In genomic region chr20:34179636-34180360, GRCh38 we compare ENCODE assay signal across 1 cellular context.
TF ChIP-seq lines count a peak whose summit lies in the region.

No MANE protein-coding gene starts in this region.

TF ChIP-seq in K562, 482 proteins besides CTCF, POLR2A, EP300 and RAD21 (continued from another document and continues in another):
- TF ChIP-seq RREB1 (CRISPR knock-in tag; IDR thresholded peaks at IDR 0.05) (no peak), ZBTB7A (IDR thresholded peaks at IDR 0.05; ENCODE audit: borderline replicate concordance, control insufficient read depth, low read depth, low read length) (no peak), ZNF253 (CRISPR knock-in tag; conservative IDR thresholded peaks at IDR 0.05) (no peak), TEAD2 (tag; IDR thresholded peaks at IDR 0.05) (no peak), CLOCK (CRISPR knock-in tag; IDR thresholded peaks at IDR 0.05; ENCODE audit: borderline replicate concordance) (no peak), TAF7 (tag; IDR thresholded peaks at IDR 0.05) (no peak), SREBF2 (CRISPR knock-in tag; IDR thresholded peaks at IDR 0.05) (no peak), POLR2B (IDR thresholded peaks at IDR 0.05; ENCODE audit: low read depth, partially characterized antibody) (no peak), CREBBP (IDR thresholded peaks at IDR 0.05; ENCODE audit: low read depth, low read length) (no peak), ZNF512 (tag; IDR thresholded peaks at IDR 0.05) (no peak), BRF2 (IDR thresholded peaks at IDR 0.05; ENCODE audit: borderline replicate concordance, insufficient read depth, insufficient read length) (no peak), TCFL5 (CRISPR knock-in tag; conservative IDR thresholded peaks at IDR 0.05) (no peak), ZNF740 (CRISPR knock-in tag; IDR thresholded peaks at IDR 0.05) (no peak), ZNF740 (tag; IDR thresholded peaks at IDR 0.05) (no peak), ATF4 (CRISPR knock-in tag; IDR thresholded peaks at IDR 0.05) (no peak), KLF1 (tag; IDR thresholded peaks at IDR 0.05) (peak; percentile 96), CBFB (CRISPR knock-in tag; IDR thresholded peaks at IDR 0.05) (no peak), TBL1XR1 (IDR thresholded peaks at IDR 0.05; ENCODE audit: low read length in 2 of 2) (no peak), RFX7 (CRISPR knock-in tag; IDR thresholded peaks at IDR 0.05) (no peak), CBFA2T3 (IDR thresholded peaks at IDR 0.05) (peak; percentile 68), ZMIZ1 (IDR thresholded peaks at IDR 0.05; ENCODE audit: low read depth in 2 of 2, low read length in 2 of 2) (no peak), MLLT1 (IDR thresholded peaks at IDR 0.05) (peak in 1 of 2 experiments; percentile 62; a peak in 1 of 4 replicates), SIRT6 (IDR thresholded peaks at IDR 0.05; ENCODE audit: low read depth, low read length) (no peak), HMGXB4 (CRISPR knock-in tag; IDR thresholded peaks at IDR 0.05) (no peak), PTRF (tag; IDR thresholded peaks at IDR 0.05) (no peak), HDAC8 (tag; IDR thresholded peaks at IDR 0.05) (no peak), ZNF586 (CRISPR knock-in tag; conservative IDR thresholded peaks at IDR 0.05) (no peak), KLF16 (IDR thresholded peaks at IDR 0.05) (no peak), ZNF263 (CRISPR knock-in tag; IDR thresholded peaks at IDR 0.05; ENCODE audit: borderline replicate concordance) (no peak), ZNF280A (IDR thresholded peaks at IDR 0.05; ENCODE audit: low read depth, partially characterized antibody) (no peak), MCM2 (IDR thresholded peaks at IDR 0.05; ENCODE audit: low read depth) (no peak), ZNF133 (CRISPR knock-in tag; IDR thresholded peaks at IDR 0.05) (no peak), TCF7 (IDR thresholded peaks at IDR 0.05; ENCODE audit: borderline replicate concordance) (no peak)
